8 cellular contexts compared by ENCODE assay signal in genomic region chr18:30971338-30971956, GRCh38.
DNase-seq lines count a peak whose midpoint lies in the region; ATAC-seq and TF ChIP-seq lines count a peak whose summit lies in the region.

No MANE protein-coding gene starts in this region.

- H3K4me3 ChIP-seq in choroid plexus epithelial cell (ENCODE audit: low read depth, low read length) (no peak overlapping the region), neural cell (ENCODE audit: low read length) (no peak overlapping the region)

- H3K4me3 Mint-ChIP-seq in activated naive CD4-positive, alpha-beta T cell treated with anti-CD3 and anti-CD28 coated beads, Interleukin-2, amount 10 ng/mL, durations not matched to agents 7 days and 5 days = no peak overlapping the region
- H3K4me3 Mint-ChIP-seq in stimulated activated memory B cell treated with anti-CD40 and anti-IgM and Interleukin-4, amounts not matched to agents 10 μg/mL and 1 μg/mL and 100 μg/mL, for 72 hours = no peak overlapping the region

- H3K27me3 ChIP-seq in neural cell (ENCODE audit: insufficient read depth, low read depth, low read length) = no peaks in the 10 kb centered on the region

- H3K36me3 Mint-ChIP-seq in activated naive CD4-positive, alpha-beta T cell treated with anti-CD3 and anti-CD28 coated beads, Interleukin-2, amount 10 ng/mL, durations not matched to agents 7 days and 5 days = no peaks in the 10 kb centered on the region
- no peaks in the 10 kb centered on the region for H3K36me3 Mint-ChIP-seq in stimulated activated memory B cell treated with anti-CD40 and anti-IgM and Interleukin-4, amounts not matched to agents 10 μg/mL and 1 μg/mL and 100 μg/mL, for 72 hours

- no peaks in the 10 kb centered on the region for H3K36me3 ChIP-seq in neural cell (ENCODE audit: insufficient read depth, low read length)

- H3K27me3 Mint-ChIP-seq in activated naive CD4-positive, alpha-beta T cell treated with anti-CD3 and anti-CD28 coated beads, Interleukin-2, amount 10 ng/mL, durations not matched to agents 7 days and 5 days = no peaks in the 10 kb centered on the region
- H3K27me3 Mint-ChIP-seq in stimulated activated memory B cell treated with anti-CD40 and anti-IgM and Interleukin-4, amounts not matched to agents 10 μg/mL and 1 μg/mL and 100 μg/mL, for 72 hours = no peaks in the 10 kb centered on the region

- no peaks in the 10 kb centered on the region for H3K79me2 ChIP-seq in neural cell (replicated peaks; ENCODE audit: insufficient read depth, low read length)

- no peak overlapping the region for H3K27ac ChIP-seq in neural cell (ENCODE audit: low read length)

- no peaks in the 10 kb centered on the region for H3K9me2 ChIP-seq in neural cell (ENCODE audit: insufficient read depth, low read length)

- TF ChIP-seq RAD21 in neural cell (conservative IDR thresholded peaks at IDR 0.05) = peak; percentile 75

- no peak overlapping the region for H2AFZ ChIP-seq in neural cell (ENCODE audit: low read depth, low read length)

- no peaks in the 10 kb centered on the region for H3K9me3 Mint-ChIP-seq in activated naive CD4-positive, alpha-beta T cell treated with anti-CD3 and anti-CD28 coated beads, Interleukin-2, amount 10 ng/mL, durations not matched to agents 7 days and 5 days
- no peaks in the 10 kb centered on the region for H3K9me3 Mint-ChIP-seq in stimulated activated memory B cell treated with anti-CD40 and anti-IgM and Interleukin-4, amounts not matched to agents 10 μg/mL and 1 μg/mL and 100 μg/mL, for 72 hours

- no peaks in the 10 kb centered on the region for H4K20me1 ChIP-seq in neural cell (ENCODE audit: insufficient read depth)

- H3F3A ChIP-seq in neural cell (ENCODE audit: insufficient read depth, low read length, poor library complexity, severe bottlenecking) = no peaks in the 10 kb centered on the region

- CTCF ChIA-PET in activated naive CD4-positive, alpha-beta T cell treated with anti-CD3 and anti-CD28 coated beads, Interleukin-2, amount 10 ng/mL, durations not matched to agents 7 days and 5 days (lab: Charles Lee) = interaction anchor here (0.8 to 1.8 kb wide), 2 partner anchors 9 to 1096 kb away, joined by 3 to 7 read pairs; no protein-coding TSS in a partner anchor

- ATAC-seq in HG02852 (IDR thresholded peaks at IDR 0.05; ENCODE audit: unreplicated experiment) = peak; percentile 69
- ATAC-seq in stimulated activated memory B cell treated with anti-CD40 and anti-IgM and Interleukin-4, amounts not matched to agents 10 μg/mL and 1 μg/mL and 100 μg/mL, for 72 hours = no peak

- no peak overlapping the region for H3K9ac ChIP-seq in neural cell (ENCODE audit: low read length)

- TF ChIP-seq CTCF in choroid plexus epithelial cell (conservative IDR thresholded peaks at IDR 0.05; ENCODE audit: low read depth, low read length) = peak; percentile 50
- TF ChIP-seq CTCF in neural cell (IDR thresholded peaks at IDR 0.05; ENCODE audit: poor library complexity, severe bottlenecking) = peak; percentile 73

- no peak overlapping the region for H3K4me2 ChIP-seq in neural cell (ENCODE audit: low read length)

- H3K9me3 ChIP-seq in neural cell (ENCODE audit: low read length) = no peaks in the 10 kb centered on the region

- no peaks in the 10 kb centered on the region for H3K4me1 Mint-ChIP-seq in activated naive CD4-positive, alpha-beta T cell treated with anti-CD3 and anti-CD28 coated beads, Interleukin-2, amount 10 ng/mL, durations not matched to agents 7 days and 5 days
- no peaks in the 10 kb centered on the region for H3K4me1 Mint-ChIP-seq in stimulated activated memory B cell treated with anti-CD40 and anti-IgM and Interleukin-4, amounts not matched to agents 10 μg/mL and 1 μg/mL and 100 μg/mL, for 72 hours

- peak; percentile 64 for DNase-seq in NCI-H82 (lab: John Stamatoyannopoulos, UW)
- DNase-seq in NCI-H82 treated with DMSO at 0.1 percent for 48 hours (lab: John Stamatoyannopoulos, UW; ENCODE audit: unreplicated experiment) = no peak
- peak; percentile 33 for DNase-seq in NCI-H345 treated with DMSO at 0.1 percent for 48 hours (lab: John Stamatoyannopoulos, UW; ENCODE audit: unreplicated experiment)
- DNase-seq in choroid plexus epithelial cell (ENCODE audit: low read depth) = peak; percentile 53
- DNase-seq in activated naive CD4-positive, alpha-beta T cell treated with anti-CD3 and anti-CD28 coated beads, Interleukin-2, amount 10 ng/mL, durations not matched to agents 7 days and 5 days = no peak

- no peak overlapping the region for H3K27ac Mint-ChIP-seq in activated naive CD4-positive, alpha-beta T cell treated with anti-CD3 and anti-CD28 coated beads, Interleukin-2, amount 10 ng/mL, durations not matched to agents 7 days and 5 days
- H3K27ac Mint-ChIP-seq in stimulated activated memory B cell treated with anti-CD40 and anti-IgM and Interleukin-4, amounts not matched to agents 10 μg/mL and 1 μg/mL and 100 μg/mL, for 72 hours = no peak overlapping the region

- TF ChIP-seq EP300 in neural cell (conservative IDR thresholded peaks at IDR 0.05; ENCODE audit: poor library complexity, severe bottlenecking) = no peak

TF ChIP-seq in neural cell, 6 proteins besides CTCF, POLR2A, EP300 and RAD21:
- peak; percentile 68 for TF ChIP-seq SMC3 (conservative IDR thresholded peaks at IDR 0.05; ENCODE audit: poor library complexity)
- no peak for TF ChIP-seq POLR2AphosphoS5 (IDR thresholded peaks at IDR 0.05)

Comparison
In these comparisons a context has a peak if more than half of its experiments do, and no peak if none do; other contexts are left out.
1. DNase-seq: peak in NCI-H82 (single experiment), NCI-H345 treated with DMSO at 0.1 percent for 48 hours (single experiment) and choroid plexus epithelial cell (single experiment); none in NCI-H82 treated with DMSO at 0.1 percent for 48 hours (single experiment) and activated naive CD4-positive, alpha-beta T cell treated with anti-CD3 and anti-CD28 coated beads, Interleukin-2, amount 10 ng/mL, durations not matched to agents 7 days and 5 days (single experiment).